ENCODE assay signal across 2 cellular contexts in the genomic region with DNA sequence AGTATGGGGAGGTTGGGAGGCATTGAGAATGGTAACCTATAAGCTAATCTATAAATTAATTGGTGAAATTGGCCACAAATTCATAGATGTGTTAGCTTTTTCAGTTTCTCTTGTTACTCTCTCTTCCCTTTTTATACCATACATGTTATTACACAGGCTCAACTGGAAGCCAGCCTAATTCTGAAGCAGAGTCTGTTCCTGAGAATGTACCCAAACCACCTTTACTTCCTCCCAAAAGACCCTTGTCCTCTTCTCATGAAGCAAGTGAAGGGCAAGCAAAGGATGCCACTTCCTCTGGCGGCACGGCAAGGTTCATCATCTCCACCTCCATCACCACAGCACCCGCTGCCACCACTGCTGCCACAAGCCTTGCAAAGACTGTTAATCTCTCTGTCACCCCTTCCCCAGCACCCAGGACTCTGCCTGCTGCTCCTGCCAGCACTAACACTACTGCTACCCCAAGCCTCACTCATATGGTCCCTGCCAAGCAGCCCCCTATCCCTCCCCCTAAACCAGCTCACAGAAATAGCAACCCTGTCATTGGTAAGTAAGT.
TF ChIP-seq lines count a peak whose summit lies in the region.

No MANE protein-coding gene starts in this region.

TF ChIP-seq in HepG2, 621 proteins besides CTCF, POLR2A, EP300 and RAD21:
- TF ChIP-seq, protein P1, sequence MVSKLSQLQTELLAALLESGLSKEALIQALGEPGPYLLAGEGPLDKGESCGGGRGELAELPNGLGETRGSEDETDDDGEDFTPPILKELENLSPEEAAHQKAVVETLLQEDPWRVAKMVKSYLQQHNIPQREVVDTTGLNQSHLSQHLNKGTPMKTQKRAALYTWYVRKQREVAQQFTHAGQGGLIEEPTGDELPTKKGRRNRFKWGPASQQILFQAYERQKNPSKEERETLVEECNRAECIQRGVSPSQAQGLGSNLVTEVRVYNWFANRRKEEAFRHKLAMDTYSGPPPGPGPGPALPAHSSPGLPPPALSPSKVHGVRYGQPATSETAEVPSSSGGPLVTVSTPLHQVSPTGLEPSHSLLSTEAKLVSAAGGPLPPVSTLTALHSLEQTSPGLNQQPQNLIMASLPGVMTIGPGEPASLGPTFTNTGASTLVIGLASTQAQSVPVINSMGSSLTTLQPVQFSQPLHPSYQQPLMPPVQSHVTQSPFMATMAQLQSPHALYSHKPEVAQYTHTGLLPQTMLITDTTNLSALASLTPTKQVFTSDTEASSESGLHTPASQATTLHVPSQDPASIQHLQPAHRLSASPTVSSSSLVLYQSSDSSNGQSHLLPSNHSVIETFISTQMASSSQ (IDR thresholded peaks at IDR 0.05; ENCODE audit: low read depth), result no peak
- TF ChIP-seq, protein P1 (CRISPR knock-in tag; IDR thresholded peaks at IDR 0.05; ENCODE audit: borderline replicate concordance), result no peak
- TF ChIP-seq ZSCAN5A (CRISPR knock-in tag; IDR thresholded peaks at IDR 0.05; ENCODE audit: borderline replicate concordance) (no peak), ZSCAN29 (CRISPR knock-in tag; conservative IDR thresholded peaks at IDR 0.05) (no peak), ZNF326 (CRISPR knock-in tag; IDR thresholded peaks at IDR 0.05; ENCODE audit: borderline replicate concordance) (no peak), MAFF (IDR thresholded peaks at IDR 0.05; ENCODE audit: low read depth, low read length) (no peak), ZNF646 (CRISPR knock-in tag; IDR thresholded peaks at IDR 0.05) (no peak), SIX4 (CRISPR knock-in tag; IDR thresholded peaks at IDR 0.05) (no peak), AHR (CRISPR knock-in tag; IDR thresholded peaks at IDR 0.05) (no peak), ZNF841 (CRISPR knock-in tag; IDR thresholded peaks at IDR 0.05; ENCODE audit: borderline replicate concordance) (no peak)
- TF ChIP-seq, protein P2, sequence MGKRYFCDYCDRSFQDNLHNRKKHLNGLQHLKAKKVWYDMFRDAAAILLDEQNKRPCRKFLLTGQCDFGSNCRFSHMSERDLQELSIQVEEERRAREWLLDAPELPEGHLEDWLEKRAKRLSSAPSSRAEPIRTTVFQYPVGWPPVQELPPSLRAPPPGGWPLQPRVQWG (CRISPR knock-in tag; IDR thresholded peaks at IDR 0.05; ENCODE audit: borderline replicate concordance, low read depth), result no peak

TF ChIP-seq in GM12878, 131 proteins besides CTCF, POLR2A, EP300 and RAD21:
- TF ChIP-seq POU2F2 (IDR thresholded peaks at IDR 0.05; ENCODE audit: borderline replicate concordance, low read depth, low read length) (no peak), SREBF2 (IDR thresholded peaks at IDR 0.05; ENCODE audit: low read length) (no peak), CHD4 (IDR thresholded peaks at IDR 0.05) (no peak), WRNIP1 (IDR thresholded peaks at IDR 0.05; ENCODE audit: borderline replicate concordance, low read depth, low read length) (no peak), BACH1 (IDR thresholded peaks at IDR 0.05; ENCODE audit: borderline replicate concordance) (no peak), MXI1 (IDR thresholded peaks at IDR 0.05; ENCODE audit: low read depth, low read length) (no peak)
- TF ChIP-seq, protein P3, sequence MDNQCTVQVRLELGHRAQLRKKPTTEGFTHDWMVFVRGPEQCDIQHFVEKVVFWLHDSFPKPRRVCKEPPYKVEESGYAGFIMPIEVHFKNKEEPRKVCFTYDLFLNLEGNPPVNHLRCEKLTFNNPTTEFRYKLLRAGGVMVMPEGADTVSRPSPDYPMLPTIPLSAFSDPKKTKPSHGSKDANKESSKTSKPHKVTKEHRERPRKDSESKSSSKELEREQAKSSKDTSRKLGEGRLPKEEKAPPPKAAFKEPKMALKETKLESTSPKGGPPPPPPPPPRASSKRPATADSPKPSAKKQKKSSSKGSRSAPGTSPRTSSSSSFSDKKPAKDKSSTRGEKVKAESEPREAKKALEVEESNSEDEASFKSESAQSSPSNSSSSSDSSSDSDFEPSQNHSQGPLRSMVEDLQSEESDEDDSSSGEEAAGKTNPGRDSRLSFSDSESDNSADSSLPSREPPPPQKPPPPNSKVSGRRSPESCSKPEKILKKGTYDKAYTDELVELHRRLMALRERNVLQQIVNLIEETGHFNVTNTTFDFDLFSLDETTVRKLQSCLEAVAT (IDR thresholded peaks at IDR 0.05), result no peak
